14 cellular contexts compared by ENCODE assay signal in genomic region chr2:71609441-71609840, GRCh38.
DNase-seq lines count a peak whose midpoint lies in the region; ATAC-seq lines count a peak whose summit lies in the region.
"Had no signal": no experiment of that assay in that cellular context is flagged by ENCODE, and none has a peak within 500 bp of the region (broad histone marks: within the 10 kb centered on the region; RNA-seq: fewer than 3 reads in every experiment).

No MANE protein-coding gene starts in this region.

- H3K4me3 ChIP-seq in right cardiac atrium (ENCODE audit: low read length): no peak overlapping the region
- H3K4me3 ChIP-seq: tibial artery had no signal

- ATAC-seq in left cardiac atrium: no peak
- ATAC-seq in right cardiac atrium: no peak
- no peak for ATAC-seq in GM21360 (IDR thresholded peaks at IDR 0.05; ENCODE audit: unreplicated experiment)
- no peak for ATAC-seq in GM19467 (IDR thresholded peaks at IDR 0.05; ENCODE audit: unreplicated experiment)

- CTCF ChIA-PET in activated CD4-positive, alpha-beta memory T cell treated with anti-CD3 and anti-CD28 coated beads, Interleukin-2, amount 10 ng/mL, durations not matched to agents 7 days and 5 days (lab: Charles Lee): interaction anchor here (0.8 to 1.4 kb wide), 2 partner anchors 188 to 541 kb away, joined by 3 read pairs; no protein-coding TSS in a partner anchor

- no peaks in the 10 kb centered on the region for H3K9me3 Mint-ChIP-seq in activated CD4-positive, alpha-beta memory T cell treated with anti-CD3 and anti-CD28 coated beads, Interleukin-2, amount 10 ng/mL, durations not matched to agents 7 days and 5 days
- H3K9me3 Mint-ChIP-seq: activated naive CD4-positive, alpha-beta T cell treated with anti-CD3 and anti-CD28 coated beads for 36 hours; mesothelial cell of epicardium had no signal

- H3K9me3 ChIP-seq in right cardiac atrium (ENCODE audit: control insufficient read depth, low read length): no peaks in the 10 kb centered on the region
- H3K9me3 ChIP-seq: tibial artery had no signal

- peaks cover 12% of the 10 kb centered on the region for H3K4me1 ChIP-seq in right cardiac atrium (ENCODE audit: control insufficient read depth, insufficient read depth, low read length)

- H3K27ac Mint-ChIP-seq in activated CD4-positive, alpha-beta memory T cell treated with anti-CD3 and anti-CD28 coated beads, Interleukin-2, amount 10 ng/mL, durations not matched to agents 7 days and 5 days: no peak overlapping the region
- H3K27ac Mint-ChIP-seq: activated naive CD4-positive, alpha-beta T cell treated with anti-CD3 and anti-CD28 coated beads for 36 hours; mesothelial cell of epicardium had no signal

- H3K27ac ChIP-seq in right cardiac atrium (ENCODE audit: low read length) (no peak overlapping the region), epithelial cell of prostate (no peak overlapping the region)
- H3K27ac ChIP-seq: tibial artery had no signal

- intact Hi-C loops in left cardiac atrium (cut with DNase I) (loop anchor here (5.0 to 10.0 kb wide), 2 partner anchors 185 to 543 kb away; no protein-coding TSS in a partner anchor), right cardiac atrium (cut with DNase I) (loop anchor here in 2 of 4 donors (10.0 kb wide), 3 partner anchors 65 to 535 kb away; partner anchors contain the start of gene CYP26B1 (in 1 of the 2))

- POLR2A ChIA-PET in activated CD4-positive, alpha-beta memory T cell treated with anti-CD3 and anti-CD28 coated beads, Interleukin-2, amount 10 ng/mL, durations not matched to agents 7 days and 5 days (lab: Charles Lee): no interaction called here

- DNase-seq in left cardiac atrium (peak; percentile 13), right cardiac atrium (no peak), epithelial cell of prostate (ENCODE audit: low read depth, low spot score) (peak; percentile 3), ureter (ENCODE audit: low spot score) (peak; percentile 20), NCI-H69 (lab: John Stamatoyannopoulos, UW) (no peak)
- DNase-seq in activated CD4-positive, alpha-beta memory T cell treated with anti-CD3 and anti-CD28 coated beads, Interleukin-2, amount 10 ng/mL, durations not matched to agents 7 days and 5 days: peak; percentile 2
- DNase-seq: activated CD4-positive, alpha-beta T cell treated with anti-CD3 and anti-CD28 coated beads, Interleukin-2, amount 50 U/mL, for 48 hours; activated naive CD4-positive, alpha-beta T cell treated with anti-CD3 and anti-CD28 coated beads for 36 hours; DMS 273 treated with DMSO at 0.1 percent for 48 hours; nucleus accumbens had no signal

- peaks cover 8% of the 10 kb centered on the region for H3K4me1 Mint-ChIP-seq in activated CD4-positive, alpha-beta memory T cell treated with anti-CD3 and anti-CD28 coated beads, Interleukin-2, amount 10 ng/mL, durations not matched to agents 7 days and 5 days

- 90% methylated on average over 5 of the region's 5 CpGs for WGBS in right cardiac atrium

- peaks cover 9% of the 10 kb centered on the region for H3K27me3 Mint-ChIP-seq in activated CD4-positive, alpha-beta memory T cell treated with anti-CD3 and anti-CD28 coated beads, Interleukin-2, amount 10 ng/mL, durations not matched to agents 7 days and 5 days

- no peaks in the 10 kb centered on the region for H3K36me3 Mint-ChIP-seq in activated CD4-positive, alpha-beta memory T cell treated with anti-CD3 and anti-CD28 coated beads, Interleukin-2, amount 10 ng/mL, durations not matched to agents 7 days and 5 days (ENCODE audit: low read depth)
- H3K36me3 Mint-ChIP-seq: mesothelial cell of epicardium had no signal

- H3K27me3 ChIP-seq in right cardiac atrium (ENCODE audit: control insufficient read depth, insufficient read depth): no peaks in the 10 kb centered on the region
- H3K27me3 ChIP-seq: tibial artery had no signal

- no peak overlapping the region for H3K4me3 Mint-ChIP-seq in activated CD4-positive, alpha-beta memory T cell treated with anti-CD3 and anti-CD28 coated beads, Interleukin-2, amount 10 ng/mL, durations not matched to agents 7 days and 5 days
- H3K4me3 Mint-ChIP-seq: activated naive CD4-positive, alpha-beta T cell treated with anti-CD3 and anti-CD28 coated beads for 36 hours; mesothelial cell of epicardium had no signal

Comparison
In these comparisons a context has a peak if more than half of its experiments do, and no peak if none do; other contexts are left out.
1. DNase-seq: peak in left cardiac atrium (single experiment), activated CD4-positive, alpha-beta memory T cell treated with anti-CD3 and anti-CD28 coated beads, Interleukin-2, amount 10 ng/mL, durations not matched to agents 7 days and 5 days (single experiment), epithelial cell of prostate (single experiment) and ureter (single experiment); none in right cardiac atrium (0 of 3) and NCI-H69 (single experiment).